8 cellular contexts compared by ENCODE assay signal in the genomic region with DNA sequence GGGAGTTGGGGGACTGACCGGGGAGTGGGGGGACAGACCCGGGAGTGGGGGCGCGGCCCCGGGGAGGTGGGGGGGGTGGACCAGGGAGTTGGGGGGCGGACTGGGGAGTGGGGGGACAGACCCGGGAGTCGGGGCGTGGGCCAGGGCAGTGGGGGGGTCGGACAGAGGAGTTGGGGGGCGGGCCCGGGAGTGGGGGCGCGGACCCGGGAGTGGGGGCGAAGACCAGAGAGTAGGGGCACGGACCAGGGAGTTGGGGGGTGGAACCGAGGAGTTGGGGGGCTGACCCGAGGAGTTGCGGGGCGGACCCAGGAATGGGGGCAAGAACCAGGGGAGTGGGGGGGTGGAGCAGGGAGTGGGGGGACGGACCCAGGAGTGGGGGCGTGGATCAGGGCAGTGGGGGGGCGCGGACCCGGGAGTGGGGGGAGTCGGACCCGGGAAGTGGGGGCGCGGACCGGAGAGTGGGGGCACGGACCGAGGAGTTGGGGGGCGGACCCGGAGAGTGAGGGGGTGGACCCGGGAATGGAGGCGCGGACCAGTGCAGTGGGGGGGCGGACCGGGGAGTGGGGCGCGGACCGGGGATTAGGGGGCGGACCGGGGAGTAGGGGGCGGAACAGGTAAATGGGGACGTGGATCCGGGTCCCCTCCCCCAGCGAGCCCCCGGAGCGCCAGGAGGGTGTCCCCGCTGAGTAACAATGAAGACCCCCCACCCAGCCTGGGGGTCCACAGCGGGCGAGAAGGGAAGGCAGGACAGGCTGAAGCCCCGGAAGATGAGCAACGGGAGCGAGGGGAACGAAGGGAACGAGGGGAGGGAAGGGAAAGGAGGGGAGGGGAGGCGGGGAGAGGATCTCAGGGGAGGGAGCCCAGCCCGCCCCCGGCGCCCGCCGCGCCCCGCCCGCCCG. TPM values are rescaled to one million over a fixed set of nuclear protein-coding genes. Genes with fewer than 3 reads are reported as not detected.
DNase-seq lines count a peak whose midpoint lies in the region; ATAC-seq and TF ChIP-seq lines count a peak whose summit lies in the region.

No MANE protein-coding gene starts in this region.

- TF ChIP-seq CTCF in WI38 (IDR thresholded peaks at IDR 0.05; ENCODE audit: low read depth, low read length): no peak
- TF ChIP-seq CTCF in fibroblast of pulmonary artery (IDR thresholded peaks at IDR 0.05; ENCODE audit: low read length, missing control alignments): no peak

- H3K4me3 ChIP-seq in WI38 (ENCODE audit: low read depth, low read length): peak overlapping the region; percentile 77
- peak overlapping the region; percentile 79 for H3K4me3 ChIP-seq in fibroblast of pulmonary artery (replicated peaks; ENCODE audit: low read depth, low read length)

- intact Hi-C loops in sciatic nerve (cut with DNase I): loop anchor here (10.0 kb wide), 1 partner anchor 118 kb away; the partner anchor contains the start of gene PTBP1

- peak; percentile 54 for DNase-seq in activated CD8-positive, alpha-beta memory T cell treated with anti-CD3 and anti-CD28 coated beads, Interleukin-2, amount 50 U/mL, for 4 hours
- no peak for DNase-seq in activated CD8-positive, alpha-beta memory T cell treated with anti-CD3 and anti-CD28 coated beads, Interleukin-2, amount 50 U/mL, for 48 hours
- DNase-seq in fibroblast of pulmonary artery (ENCODE audit: low read depth): peak; percentile 28
- DNase-seq in sciatic nerve (ENCODE audit: low spot score): no peak
- no peak for DNase-seq in NCI-H2171 (lab: John Stamatoyannopoulos, UW)
- no peak for DNase-seq in NCI-H524 treated with DMSO at 0.1 percent for 48 hours (lab: John Stamatoyannopoulos, UW)

- peak; percentile 16 for ATAC-seq in sciatic nerve
- no peak for ATAC-seq in GM19328 (IDR thresholded peaks at IDR 0.05; ENCODE audit: unreplicated experiment)

RNA-seq across cellular contexts. Expression of gene R3HDM4, which starts 0.6 kb away (rescaled TPM):
- 48.9 TPM for total RNA-seq in sciatic nerve

RNA-seq across cellular contexts. Expression of gene KISS1R, which starts 4.7 kb away (rescaled TPM):
- total RNA-seq in sciatic nerve: not detected

RNA-seq across cellular contexts. Expression of gene ARID3A, which starts 13.4 kb away (rescaled TPM):
- total RNA-seq in sciatic nerve: 13.6 TPM

RNA-seq across cellular contexts. Expression of gene RNU6-9, which starts 19.1 kb away (rescaled TPM):
- not detected for total RNA-seq in sciatic nerve

RNA-seq across cellular contexts. Expression of gene MED16, which starts 19.4 kb away (rescaled TPM):
- 55.7 TPM for total RNA-seq in sciatic nerve

Comparison
In these comparisons a context has a peak if more than half of its experiments do, and no peak if none do; other contexts are left out.
1. DNase-seq: peak in activated CD8-positive, alpha-beta memory T cell treated with anti-CD3 and anti-CD28 coated beads, Interleukin-2, amount 50 U/mL, for 4 hours (single experiment) and fibroblast of pulmonary artery (single experiment); none in activated CD8-positive, alpha-beta memory T cell treated with anti-CD3 and anti-CD28 coated beads, Interleukin-2, amount 50 U/mL, for 48 hours (single experiment), sciatic nerve (single experiment), NCI-H2171 (single experiment) and NCI-H524 treated with DMSO at 0.1 percent for 48 hours (single experiment).